Comparison of ENCODE assay signal across 29 cellular contexts in genomic region chr7:147428075-147428474, GRCh38.
"Had no signal": no experiment of that assay in that cellular context is flagged by ENCODE, and none has a peak within 500 bp of the region (broad histone marks: within the 10 kb centered on the region; RNA-seq: fewer than 3 reads in every experiment).

No MANE protein-coding gene starts in this region.

- H3K4me3 Mint-ChIP-seq: stimulated activated effector memory CD8-positive, alpha-beta T cell treated with anti-CD3 and anti-CD28 coated beads, Interleukin-12 subunit alpha, Interleukin-12 subunit beta, amount 100 ng/mL, for 72 hours; stimulated activated memory B cell treated with anti-CD40 and anti-IgM and Interleukin-4, amounts not matched to agents 10 μg/mL and 1 μg/mL and 100 μg/mL, for 72 hours; stimulated activated naive B cell treated with anti-CD40 and anti-IgM and Interleukin-4, amounts not matched to agents 10 μg/mL and 1 μg/mL and 100 μg/mL, for 72 hours; stimulated activated naive CD8-positive, alpha-beta T cell treated with anti-CD3 and anti-CD28 coated beads, Interleukin-15, amount 100 ng/mL, for 72 hours; stimulated activated naive CD8-positive, alpha-beta T cell treated with anti-CD3 and anti-CD28 coated beads, Interleukin-15, Interleukin-2, amounts not matched to agents 100 ng/mL and 50 ng/mL, for 24 hours; type B pancreatic cell had no signal

- H3K27ac Mint-ChIP-seq: stimulated activated effector memory CD8-positive, alpha-beta T cell treated with anti-CD3 and anti-CD28 coated beads, Interleukin-12 subunit alpha, Interleukin-12 subunit beta, amount 100 ng/mL, for 72 hours; stimulated activated memory B cell treated with anti-CD40 and anti-IgM and Interleukin-4, amounts not matched to agents 10 μg/mL and 1 μg/mL and 100 μg/mL, for 72 hours; stimulated activated naive B cell treated with anti-CD40 and anti-IgM and Interleukin-4, amounts not matched to agents 10 μg/mL and 1 μg/mL and 100 μg/mL, for 72 hours; stimulated activated naive CD8-positive, alpha-beta T cell treated with anti-CD3 and anti-CD28 coated beads, Interleukin-15, amount 100 ng/mL, for 72 hours; stimulated activated naive CD8-positive, alpha-beta T cell treated with anti-CD3 and anti-CD28 coated beads, Interleukin-15, Interleukin-2, amounts not matched to agents 100 ng/mL and 50 ng/mL, for 24 hours; type B pancreatic cell had no signal

- H3K27ac ChIP-seq: stomach, suprapubic skin, testis, thoracic aorta, thyroid gland, tibial artery, tibial nerve, transverse colon, upper lobe of left lung, upper lobe of right lung, uterus, vagina had no signal

- H3K9me3 ChIP-seq: testis, thoracic aorta, thyroid gland, tibial artery, transverse colon, upper lobe of left lung, upper lobe of right lung, uterus, vagina had no signal

- H3K27me3 Mint-ChIP-seq: stimulated activated memory B cell treated with anti-CD40 and anti-IgM and Interleukin-4, amounts not matched to agents 10 μg/mL and 1 μg/mL and 100 μg/mL, for 72 hours; stimulated activated naive B cell treated with anti-CD40 and anti-IgM and Interleukin-4, amounts not matched to agents 10 μg/mL and 1 μg/mL and 100 μg/mL, for 72 hours; stimulated activated naive CD8-positive, alpha-beta T cell treated with anti-CD3 and anti-CD28 coated beads, Interleukin-15, amount 100 ng/mL, for 72 hours; stimulated activated naive CD8-positive, alpha-beta T cell treated with anti-CD3 and anti-CD28 coated beads, Interleukin-15, Interleukin-2, amounts not matched to agents 100 ng/mL and 50 ng/mL, for 24 hours; type B pancreatic cell had no signal

- FAIRE-seq: urothelium cell line had no signal

- H3K36me3 Mint-ChIP-seq: stimulated activated effector memory CD8-positive, alpha-beta T cell treated with anti-CD3 and anti-CD28 coated beads, Interleukin-12 subunit alpha, Interleukin-12 subunit beta, amount 100 ng/mL, for 72 hours; stimulated activated memory B cell treated with anti-CD40 and anti-IgM and Interleukin-4, amounts not matched to agents 10 μg/mL and 1 μg/mL and 100 μg/mL, for 72 hours; stimulated activated naive B cell treated with anti-CD40 and anti-IgM and Interleukin-4, amounts not matched to agents 10 μg/mL and 1 μg/mL and 100 μg/mL, for 72 hours; type B pancreatic cell had no signal

- ATAC-seq: stimulated activated effector memory CD8-positive, alpha-beta T cell treated with anti-CD3 and anti-CD28 coated beads, Interleukin-12 subunit alpha, Interleukin-12 subunit beta, amount 100 ng/mL, for 72 hours; stimulated activated memory B cell treated with anti-CD40 and anti-IgM and Interleukin-4, amounts not matched to agents 10 μg/mL and 1 μg/mL and 100 μg/mL, for 72 hours; stimulated activated naive B cell treated with anti-CD40 and anti-IgM and Interleukin-4, amounts not matched to agents 10 μg/mL and 1 μg/mL and 100 μg/mL, for 72 hours; stimulated activated naive CD8-positive, alpha-beta T cell treated with anti-CD3 and anti-CD28 coated beads, Interleukin-15, amount 100 ng/mL, for 72 hours; stimulated activated naive CD8-positive, alpha-beta T cell treated with anti-CD3 and anti-CD28 coated beads, Interleukin-15, Interleukin-2, amounts not matched to agents 100 U/mL and 50 U/mL, for 24 hours; upper lobe of right lung had no signal

- H3K4me1 Mint-ChIP-seq: stimulated activated effector memory CD8-positive, alpha-beta T cell treated with anti-CD3 and anti-CD28 coated beads, Interleukin-12 subunit alpha, Interleukin-12 subunit beta, amount 100 ng/mL, for 72 hours; stimulated activated memory B cell treated with anti-CD40 and anti-IgM and Interleukin-4, amounts not matched to agents 10 μg/mL and 1 μg/mL and 100 μg/mL, for 72 hours; stimulated activated naive B cell treated with anti-CD40 and anti-IgM and Interleukin-4, amounts not matched to agents 10 μg/mL and 1 μg/mL and 100 μg/mL, for 72 hours; stimulated activated naive CD8-positive, alpha-beta T cell treated with anti-CD3 and anti-CD28 coated beads, Interleukin-15, amount 100 ng/mL, for 72 hours had no signal

- H3K4me1 ChIP-seq: suprapubic skin, testis, thyroid gland, tibial artery, tibial nerve, transverse colon, upper lobe of left lung, upper lobe of right lung, uterus, vagina had no signal

- H3K4me3 ChIP-seq: stomach, suprapubic skin, testis, thoracic aorta, thyroid gland, tibial artery, tibial nerve, transverse colon, upper lobe of left lung, upper lobe of right lung, uterus, vagina had no signal

- H3K36me3 ChIP-seq: stomach, suprapubic skin, thoracic aorta, thyroid gland, tibial artery, tibial nerve, transverse colon, upper lobe of left lung, upper lobe of right lung, uterus, vagina had no signal

- H3K27me3 ChIP-seq: stomach, suprapubic skin, testis, thyroid gland, tibial artery, tibial nerve, transverse colon, upper lobe of left lung, upper lobe of right lung, uterus, vagina had no signal

- DNase-seq: stimulated activated CD4-positive, alpha-beta T cell treated with anti-CD3 and anti-CD28 coated beads, Interleukin-2, amount 100 ng/mL, for 48 hours; stimulated activated CD4-positive, alpha-beta T cell treated with anti-CD3 and anti-CD28 coated beads, Interleukin-4, amount 100 ng/mL, for 1 hour; stimulated activated CD4-positive, alpha-beta T cell treated with anti-CD3 and anti-CD28 coated beads, Interleukin-4, amount 100 ng/mL, for 24 hours; stimulated activated CD4-positive, alpha-beta T cell treated with anti-CD3 and anti-CD28 coated beads, Interleukin-4, amount 100 ng/mL, for 4 hours; stimulated activated CD8-positive, alpha-beta memory T cell treated with anti-CD3 and anti-CD28 coated beads, Interleukin-4, amount 100 ng/mL, for 48 hours; stimulated activated naive B cell treated with anti-CD40 and anti-IgM and Interleukin-4, amounts not matched to agents 10 μg/mL and 1 μg/mL and 100 μg/mL, for 72 hours; stimulated activated naive CD4-positive, alpha-beta T cell; stimulated activated naive CD4-positive, alpha-beta T cell treated with Interleukin-2 at 50 U/mL for 16 hours; stimulated activated naive CD8-positive, alpha-beta T cell treated with anti-CD3 and anti-CD28 coated beads, Interleukin-15, amount 100 ng/mL, for 72 hours; stimulated activated naive CD8-positive, alpha-beta T cell treated with anti-CD3 and anti-CD28 coated beads, Interleukin-15, Interleukin-2, amounts not matched to agents 100 U/mL and 50 U/mL, for 24 hours; stomach; substantia nigra; testis; thyroid gland; tibial artery; transverse colon; trophoblast cell; upper lobe of left lung; upper lobe of right lung; uterus had no signal
